ENCODE assay signal across 15 cellular contexts in genomic region chr13:40502236-40502635, GRCh38.
DNase-seq lines count a peak whose midpoint lies in the region; ATAC-seq and TF ChIP-seq lines count a peak whose summit lies in the region.
"Had no signal": no experiment of that assay in that cellular context is flagged by ENCODE, and none has a peak within 500 bp of the region (broad histone marks: within the 10 kb centered on the region; RNA-seq: fewer than 3 reads in every experiment).

No MANE protein-coding gene starts in this region.

- ATAC-seq in omental fat pad (ENCODE audit: low FRiP score): peak; percentile 45
- ATAC-seq in HG03378 (IDR thresholded peaks at IDR 0.05; ENCODE audit: unreplicated experiment): no peak
- ATAC-seq: HCT116 had no signal

- DNase-seq in M059J (ENCODE audit: low read depth) (peak; percentile 31), RKO (ENCODE audit: low spot score) (peak; percentile 1), epithelial cell of prostate (ENCODE audit: low read depth, low spot score) (peak; percentile 36), omental fat pad (ENCODE audit: low spot score) (no peak), epidermal melanocyte (ENCODE audit: insufficient read length, low spot score) (no peak), H7 (no peak)
- DNase-seq: Caco-2, DMS53, NCI-H1436 treated with DMSO at 0.1 percent for 48 hours, NCI-H2081, NCI-H2227 treated with DMSO at 0.1 percent for 48 hours, NCI-H69, Right ventricle myocardium superior had no signal

- no peaks in the 10 kb centered on the region for H3K27me3 ChIP-seq in H7 (ENCODE audit: control insufficient read depth, insufficient read depth, low read length)

- H3K27ac ChIP-seq in epithelial cell of prostate: no peak overlapping the region

- H3K36me3 ChIP-seq in H7 (replicated peaks; ENCODE audit: control insufficient read depth, insufficient read depth, low read length): no peaks in the 10 kb centered on the region

- H3K4me3 ChIP-seq in H7 (ENCODE audit: insufficient read depth, low read depth, low read length): no peak overlapping the region

- TF ChIP-seq CTCF in omental fat pad (IDR thresholded peaks at IDR 0.05): no peak

Comparison
In these comparisons a context has a peak if more than half of its experiments do, and no peak if none do; other contexts are left out.
1. DNase-seq: peak in M059J (single experiment), RKO (single experiment) and epithelial cell of prostate (single experiment); none in omental fat pad (single experiment), epidermal melanocyte (single experiment) and H7 (single experiment).